In genomic region chr5:98774192-98775046, GRCh38 we compare ENCODE assay signal across 8 cellular contexts. TPM values are rescaled to one million over a fixed set of nuclear protein-coding genes. Genes with fewer than 3 reads are reported as not detected.
DNase-seq lines count a peak whose midpoint lies in the region; ATAC-seq, FAIRE-seq and TF ChIP-seq lines count a peak whose summit lies in the region.

No MANE protein-coding gene starts in this region.

- H3K36me3 ChIP-seq in SJCRH30 (peaks cover 27% of the 10 kb centered on the region), heart right ventricle (peaks cover 0 to under 1% (median 0%) of the 10 kb centered on the region in 9 donors)

- H3K27ac Mint-ChIP-seq in activated naive CD8-positive, alpha-beta T cell treated with anti-CD3 and anti-CD28 coated beads, Interleukin-2, amount 50 U/mL, for 24 hours: peak overlapping the region; percentile 80

- peaks cover 56% of the 10 kb centered on the region for H3K4me1 Mint-ChIP-seq in activated naive CD8-positive, alpha-beta T cell treated with anti-CD3 and anti-CD28 coated beads, Interleukin-2, amount 50 U/mL, for 24 hours

- H3K4me3 Mint-ChIP-seq in activated naive CD8-positive, alpha-beta T cell treated with anti-CD3 and anti-CD28 coated beads, Interleukin-2, amount 50 U/mL, for 24 hours: peak overlapping the region; percentile 96

- ATAC-seq in HG03565 (IDR thresholded peaks at IDR 0.05; ENCODE audit: unreplicated experiment) (peak; percentile 24), heart right ventricle (peak in 6 of 8 donors; percentile 3 to 31 (median 9))
- peak; percentile 33 for ATAC-seq in activated naive CD8-positive, alpha-beta T cell treated with anti-CD3 and anti-CD28 coated beads, Interleukin-2, amount 50 U/mL, for 24 hours

- H3K27ac ChIP-seq in SJCRH30 (peak overlapping the region; percentile 84), heart right ventricle (peak overlapping the region; percentile 84 to 98 (median 93))

- FAIRE-seq in D721Med (lab: Jason Lieb, UNC): no peak

- peaks cover 29% of the 10 kb centered on the region for H3K27me3 Mint-ChIP-seq in activated naive CD8-positive, alpha-beta T cell treated with anti-CD3 and anti-CD28 coated beads, Interleukin-2, amount 50 U/mL, for 24 hours

- H3K36me3 Mint-ChIP-seq in activated naive CD8-positive, alpha-beta T cell treated with anti-CD3 and anti-CD28 coated beads, Interleukin-2, amount 50 U/mL, for 24 hours (ENCODE audit: low read depth): no peaks in the 10 kb centered on the region

- no peaks in the 10 kb centered on the region for H3K9me3 ChIP-seq in SJCRH30 (replicated peaks)
- no peaks in the 10 kb centered on the region for H3K9me3 ChIP-seq in heart right ventricle

- 0 to 1% methylated on average over 64 of the region's 64 CpGs for WGBS in heart right ventricle, 2 donors

- H3K4me1 ChIP-seq in SJCRH30 (no peaks in the 10 kb centered on the region; the same call in 1 of the 2 replicates), heart right ventricle (peaks cover 0 to 64% (median 46%) of the 10 kb centered on the region in 9 donors)

- TF ChIP-seq CTCF in GM20000 (IDR thresholded peaks at IDR 0.05; ENCODE audit: extremely low read depth, missing control alignments) (no peak), heart right ventricle (IDR thresholded peaks at IDR 0.05) (no peak), D721Med (IDR thresholded peaks at IDR 0.05; ENCODE audit: insufficient read depth, missing control alignments) (no peak)

- H3K27me3 ChIP-seq in SJCRH30 (no peaks in the 10 kb centered on the region), heart right ventricle (peaks cover 0 to 69% (median 0%) of the 10 kb centered on the region in 7 donors)

- H3K4me3 ChIP-seq in SJCRH30: peak overlapping the region; percentile 92
- H3K4me3 ChIP-seq in heart right ventricle: peak overlapping the region; percentile 72 to 97 (median 82)

- H3K9me3 Mint-ChIP-seq in activated naive CD8-positive, alpha-beta T cell treated with anti-CD3 and anti-CD28 coated beads, Interleukin-2, amount 50 U/mL, for 24 hours: no peaks in the 10 kb centered on the region

- peak; percentile 63 for DNase-seq in DMS 273 treated with DMSO at 0.1 percent for 48 hours (lab: John Stamatoyannopoulos, UW)
- peak; percentile 66 for DNase-seq in GM20000 (ENCODE audit: low spot score)
- DNase-seq in SJCRH30: peak; percentile 86 to 87
- peak; percentile 60 for DNase-seq in activated naive CD8-positive, alpha-beta T cell treated with anti-CD3 and anti-CD28 coated beads, Interleukin-2, amount 50 U/mL, for 24 hours
- peak; percentile 55 to 58 for DNase-seq in heart right ventricle
- peak; percentile 35 for DNase-seq in pons (ENCODE audit: low spot score)
- DNase-seq in D721Med (ENCODE audit: insufficient read length, low spot score): no peak

- intact Hi-C loops in heart right ventricle (cut with DNase I): loop anchor here in 5 of 10 donors (5.0 to 10.0 kb wide), 4 partner anchors 150 to 1970 kb away; partner anchors contain the start of genes CHD1 (in 4 of the 5) and ERAP1 (in 1 of the 5)

RNA-seq across cellular contexts. Expression of gene RGMB, which starts 1.0 kb away (rescaled TPM):
- 41.2 and 46.9 TPM in 2 replicates for total RNA-seq in SJCRH30 (2014; rRNA removed; shearing (Covaris generic))
- 10 to 100 TPM; 12.2 to 16.6 (median 14.0) TPM for total RNA-seq in heart right ventricle
- 1 to 10 TPM; 1.7 to 6.0 TPM for polyA plus RNA-seq in heart right ventricle
